Comparison of ENCODE assay signal across 8 cellular contexts in the genomic region with DNA sequence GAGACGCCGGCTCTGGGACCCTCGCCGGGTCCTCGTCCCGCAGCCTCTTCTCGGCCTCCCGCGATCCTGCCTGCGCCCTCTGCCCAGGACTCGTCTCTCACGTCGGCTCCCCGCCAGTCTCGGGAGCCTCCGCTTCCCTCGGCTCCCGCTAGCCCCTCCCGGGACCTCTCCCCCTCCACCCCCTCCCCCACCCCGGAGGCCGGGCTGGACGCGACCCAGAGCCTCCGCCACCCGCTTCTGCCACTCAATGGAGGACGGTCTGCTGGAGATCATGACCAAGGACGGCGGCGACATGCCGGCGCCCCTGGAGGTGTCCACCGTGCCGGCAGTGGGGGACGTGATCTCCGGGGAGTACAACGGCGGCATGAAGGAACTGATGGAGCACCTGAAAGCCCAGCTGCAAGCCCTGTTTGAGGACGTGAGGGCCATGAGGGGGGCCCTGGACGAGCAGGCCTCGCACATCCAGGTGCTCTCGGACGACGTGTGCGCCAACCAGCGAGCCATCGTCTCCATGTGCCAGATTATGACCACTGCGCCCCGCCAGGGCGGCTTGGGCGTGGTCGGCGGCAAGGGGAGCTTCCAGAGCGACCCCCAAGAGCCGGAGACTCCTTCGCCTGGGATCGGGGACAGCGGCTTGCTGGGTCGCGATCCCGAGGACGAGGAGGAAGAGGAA. TPM values are rescaled to one million over a fixed set of nuclear protein-coding genes. Genes with fewer than 3 reads are reported as not detected.
DNase-seq lines count a peak whose midpoint lies in the region; ATAC-seq and TF ChIP-seq lines count a peak whose summit lies in the region.

No MANE protein-coding gene starts in this region.

- H3K4me3 ChIP-seq in hepatocyte: peak overlapping the region; percentile 57
- H3K4me3 ChIP-seq in spleen: peak overlapping the region; percentile 62 to 97 (median 86)

- peaks cover 42% of the 10 kb centered on the region for H3K27me3 ChIP-seq in hepatocyte
- H3K27me3 ChIP-seq in spleen (replicated peaks in 1 of 7): peaks cover 0 to 60% (median 20%) of the 10 kb centered on the region in 7 donors

- peak overlapping the region; percentile 87 for H3K4me2 ChIP-seq in hepatocyte

- H3K9me3 Mint-ChIP-seq in T-helper 1 cell treated with Interleukin-12 subunit alpha and Interleukin-12 subunit beta and Interleukin-4 antibody, amounts not matched to agents 30 μg/mL and 1 μg/mL, for 36 hours: no peaks in the 10 kb centered on the region
- no peaks in the 10 kb centered on the region for H3K9me3 Mint-ChIP-seq in activated T-cell treated with anti-CD3 and anti-CD28 coated beads, Interleukin-2, amount 50 U/mL, for 72 hours

- no peaks in the 10 kb centered on the region for H3K9me2 ChIP-seq in hepatocyte (replicated peaks; ENCODE audit: insufficient read depth)

- intact Hi-C loops in spleen (cut with DNase I; ENCODE audit: low total_unique reads): loop anchor here (10.0 kb wide), 1 partner anchor 271 kb away; no protein-coding TSS in a partner anchor

- peak overlapping the region; percentile 6 for H3K27ac Mint-ChIP-seq in T-helper 1 cell treated with Interleukin-12 subunit alpha and Interleukin-12 subunit beta and Interleukin-4 antibody, amounts not matched to agents 30 μg/mL and 1 μg/mL, for 36 hours
- no peak overlapping the region for H3K27ac Mint-ChIP-seq in activated T-cell treated with anti-CD3 and anti-CD28 coated beads, Interleukin-2, amount 50 U/mL, for 72 hours

- peak overlapping the region; percentile 89 for H2AFZ ChIP-seq in hepatocyte

- H4K20me1 ChIP-seq in hepatocyte (ENCODE audit: insufficient read depth, poor library complexity, severe bottlenecking): no peaks in the 10 kb centered on the region

- no peaks in the 10 kb centered on the region for H3K79me2 ChIP-seq in hepatocyte

- peak overlapping the region; percentile 66 for H3K4me3 Mint-ChIP-seq in T-helper 1 cell treated with Interleukin-12 subunit alpha and Interleukin-12 subunit beta and Interleukin-4 antibody, amounts not matched to agents 30 μg/mL and 1 μg/mL, for 36 hours
- H3K4me3 Mint-ChIP-seq in activated T-cell treated with anti-CD3 and anti-CD28 coated beads, Interleukin-2, amount 50 U/mL, for 72 hours: peak overlapping the region; percentile 70 to 93

- no peak for DNase-seq in T-helper 1 cell
- peak; percentile 15 to 32 for DNase-seq in activated T-cell treated with anti-CD3 and anti-CD28 coated beads, Interleukin-2, amount 50 U/mL, for 72 hours
- no peak for DNase-seq in hepatocyte (ENCODE audit: low spot score)
- no peak for DNase-seq in spleen
- no peak for DNase-seq in inferior parietal cortex (ENCODE audit: extremely low spot score)

- peaks cover 13% of the 10 kb centered on the region for H3K4me1 Mint-ChIP-seq in T-helper 1 cell treated with Interleukin-12 subunit alpha and Interleukin-12 subunit beta and Interleukin-4 antibody, amounts not matched to agents 30 μg/mL and 1 μg/mL, for 36 hours (ENCODE audit: low read depth)
- peaks cover 14% of the 10 kb centered on the region for H3K4me1 Mint-ChIP-seq in activated T-cell treated with anti-CD3 and anti-CD28 coated beads, Interleukin-2, amount 50 U/mL, for 72 hours (ENCODE audit: low read depth)

- peaks cover 12% of the 10 kb centered on the region for H3K4me1 ChIP-seq in hepatocyte (ENCODE audit: insufficient read depth)
- H3K4me1 ChIP-seq in spleen: peaks cover 0 to 40% (median 28%) of the 10 kb centered on the region in 6 donors

- ATAC-seq in activated T-cell treated with anti-CD3 and anti-CD28 coated beads, Interleukin-2, amount 50 U/mL, for 72 hours (replicated peaks in 1 of 2): peak; percentile 22 to 30
- ATAC-seq in HG03025 (IDR thresholded peaks at IDR 0.05; ENCODE audit: low FRiP score, unreplicated experiment) (no peak), GM18867 (IDR thresholded peaks at IDR 0.05; ENCODE audit: unreplicated experiment) (no peak)

- 12% methylated on average over 37 of the region's 61 CpGs for WGBS in hepatocyte (ENCODE audit: low lambda C conversion rate, missing lambda C conversion rate)
- WGBS in spleen, 5 donors: 4 to 9% (median 5%) methylated on average over 22 to 61 of the region's 61 CpGs

- no peaks in the 10 kb centered on the region for H3K36me3 ChIP-seq in hepatocyte (replicated peaks; ENCODE audit: insufficient read depth, low read depth)
- no peaks in the 10 kb centered on the region for H3K36me3 ChIP-seq in spleen

- H3K27ac ChIP-seq in hepatocyte (peak overlapping the region; percentile 54), spleen (peak overlapping the region in 3 of 8 donors; percentile 46 to 70 (median 61))

- H3K9me3 ChIP-seq in hepatocyte (ENCODE audit: low read depth) (no peaks in the 10 kb centered on the region), spleen (no peaks in the 10 kb centered on the region)

- TF ChIP-seq CTCF in hepatocyte (IDR thresholded peaks at IDR 0.05; ENCODE audit: poor library complexity) (no peak), spleen (IDR thresholded peaks at IDR 0.05 in 8 of 11, conservative IDR thresholded peaks at IDR 0.05 in 3 of 11) (peak in 1 of 11 experiments; percentile 1)

- H3K36me3 Mint-ChIP-seq in T-helper 1 cell treated with Interleukin-12 subunit alpha and Interleukin-12 subunit beta and Interleukin-4 antibody, amounts not matched to agents 30 μg/mL and 1 μg/mL, for 36 hours (ENCODE audit: low read depth): no peaks in the 10 kb centered on the region
- H3K36me3 Mint-ChIP-seq in activated T-cell treated with anti-CD3 and anti-CD28 coated beads, Interleukin-2, amount 50 U/mL, for 72 hours (ENCODE audit: insufficient read depth in 2 of 2): no peaks in the 10 kb centered on the region

- peaks cover 78% of the 10 kb centered on the region for H3K27me3 Mint-ChIP-seq in T-helper 1 cell treated with Interleukin-12 subunit alpha and Interleukin-12 subunit beta and Interleukin-4 antibody, amounts not matched to agents 30 μg/mL and 1 μg/mL, for 36 hours (ENCODE audit: low read depth)
- H3K27me3 Mint-ChIP-seq in activated T-cell treated with anti-CD3 and anti-CD28 coated beads, Interleukin-2, amount 50 U/mL, for 72 hours (ENCODE audit: low read depth): peaks cover 38% of the 10 kb centered on the region

- TF ChIP-seq POLR2A in spleen (IDR thresholded peaks at IDR 0.05): no peak

RNA-seq across cellular contexts. Expression of a gene that starts 0.6 kb away (rescaled TPM):
- total RNA-seq in activated T-cell treated with anti-CD3 and anti-CD28 coated beads, Interleukin-2, amount 50 U/mL, for 72 hours: under 1 TPM; 0.17 to 0.32 TPM
- total RNA-seq in hepatocyte: 4.8 and 7.7 TPM in 2 replicates
- polyA plus RNA-seq in hepatocyte: 13.8 and 19.4 TPM in 2 replicates
- total RNA-seq in spleen: 1 to 10 TPM in 4 of 7 donors, under 1 TPM in 3; 0.73 to 1.7 (median 1.1) TPM
- under 1 TPM; 0.45 to 0.59 (median 0.52) TPM for polyA plus RNA-seq in spleen

RNA-seq across cellular contexts. Expression of a gene that starts 19.1 kb away (rescaled TPM):
- total RNA-seq in activated T-cell treated with anti-CD3 and anti-CD28 coated beads, Interleukin-2, amount 50 U/mL, for 72 hours: not detected
- total RNA-seq in hepatocyte (not detected in 2 replicates), spleen (not detected)
- polyA plus RNA-seq in hepatocyte (0.29 TPM in 1 of 2 replicates, not detected in the other), spleen (not detected)

RNA-seq across cellular contexts. Expression of a gene that starts 26.7 kb away (rescaled TPM):
- total RNA-seq in activated T-cell treated with anti-CD3 and anti-CD28 coated beads, Interleukin-2, amount 50 U/mL, for 72 hours: 10 to 100 TPM; 52.3 to 61.8 TPM
- total RNA-seq in hepatocyte (22.4 and 27.2 TPM in 2 replicates), spleen (10 to 100 TPM; 34.7 to 48.8 (median 40.2) TPM)
- polyA plus RNA-seq in hepatocyte (24.8 and 29.0 TPM in 2 replicates), spleen (10 to 100 TPM; 15.7 to 19.4 (median 17.1) TPM)

Comparison
In these comparisons a context has a peak if more than half of its experiments do, and no peak if none do; other contexts are left out.
1. DNase-seq: peak in activated T-cell treated with anti-CD3 and anti-CD28 coated beads, Interleukin-2, amount 50 U/mL, for 72 hours (2 of 2); none in T-helper 1 cell (0 of 5), hepatocyte (single experiment), spleen (single experiment) and inferior parietal cortex (single experiment).
2. ATAC-seq: peak in activated T-cell treated with anti-CD3 and anti-CD28 coated beads, Interleukin-2, amount 50 U/mL, for 72 hours (2 of 2); none in HG03025 (single experiment) and GM18867 (single experiment).